Comparison of ENCODE assay signal across 20 cellular contexts in the genomic region with DNA sequence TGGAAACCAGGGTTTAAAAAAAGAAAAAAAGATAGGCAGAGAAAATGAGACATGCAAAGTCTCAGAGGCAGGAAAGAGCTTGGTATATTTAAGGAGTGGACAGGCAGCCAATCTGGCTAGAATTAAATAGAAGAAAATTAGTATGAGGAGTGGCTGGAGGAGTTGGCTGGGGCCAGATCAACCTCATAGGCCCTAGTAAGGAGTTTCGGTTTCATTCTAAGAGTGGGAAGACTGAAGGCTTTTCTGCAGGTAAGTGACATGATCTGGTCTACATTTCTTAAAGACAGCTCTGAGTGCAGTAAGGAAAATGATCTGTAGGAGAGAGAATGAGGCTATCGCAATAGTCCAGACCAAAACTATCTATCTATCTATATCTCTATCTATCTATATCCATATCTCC. TPM values are rescaled to one million over a fixed set of nuclear protein-coding genes. Genes with fewer than 3 reads are reported as not detected.
A peak's percentile ranks its signal among the peaks of the same experiment; 100 is the strongest.
DNase-seq lines count a peak whose midpoint lies in the region; ATAC-seq and TF ChIP-seq lines count a peak whose summit lies in the region.
"Had no signal": no experiment of that assay in that cellular context is flagged by ENCODE, and none has a peak within 500 bp of the region (broad histone marks: within the 10 kb centered on the region; RNA-seq: fewer than 3 reads in every experiment).

No MANE protein-coding gene starts in this region.

- ATAC-seq in activated CD8-positive, alpha-beta memory T cell treated with anti-CD3 and anti-CD28 coated beads, Interleukin-2, amount 10 ng/mL, durations not matched to agents 7 days and 5 days = peak; percentile 24
- ATAC-seq in GM21717 (IDR thresholded peaks at IDR 0.05; ENCODE audit: unreplicated experiment) = peak; percentile 70
- ATAC-seq in HG03520 (IDR thresholded peaks at IDR 0.05; ENCODE audit: unreplicated experiment) = peak; percentile 77
- no peak for ATAC-seq in gastrocnemius medialis
- no peak for ATAC-seq in esophagus mucosa
- ATAC-seq in HG02642 (IDR thresholded peaks at IDR 0.05; ENCODE audit: poor library complexity, unreplicated experiment) = no peak

- TF ChIP-seq CTCF in gastrocnemius medialis (IDR thresholded peaks at IDR 0.05 in 4 of 5, conservative IDR thresholded peaks at IDR 0.05 in 1 of 5) = no peak

- peak overlapping the region; percentile 67 for H3K27ac Mint-ChIP-seq in activated CD8-positive, alpha-beta memory T cell treated with anti-CD3 and anti-CD28 coated beads, Interleukin-2, amount 10 ng/mL, durations not matched to agents 7 days and 5 days
- H3K27ac Mint-ChIP-seq: H9 had no signal

- H3K4me3 ChIP-seq in gastrocnemius medialis = no peak overlapping the region
- H3K4me3 ChIP-seq: coronary artery, prostate gland had no signal

- H3K4me1 ChIP-seq in gastrocnemius medialis = peaks cover 81 to 92% of the 10 kb centered on the region in 2 donors

- H3K9me3 Mint-ChIP-seq in activated CD8-positive, alpha-beta memory T cell treated with anti-CD3 and anti-CD28 coated beads, Interleukin-2, amount 10 ng/mL, durations not matched to agents 7 days and 5 days (ENCODE audit: low read depth) = no peaks in the 10 kb centered on the region
- H3K9me3 Mint-ChIP-seq: H9 had no signal

- H3K36me3 Mint-ChIP-seq in activated CD8-positive, alpha-beta memory T cell treated with anti-CD3 and anti-CD28 coated beads, Interleukin-2, amount 10 ng/mL, durations not matched to agents 7 days and 5 days = no peaks in the 10 kb centered on the region

- CTCF ChIA-PET in activated CD8-positive, alpha-beta memory T cell treated with anti-CD3 and anti-CD28 coated beads, Interleukin-2, amount 10 ng/mL, durations not matched to agents 7 days and 5 days (lab: Charles Lee) = interaction anchor here (0.6 to 1.4 kb wide), 4 partner anchors 104 to 182 kb away, joined by 3 to 4 read pairs (median 3); no protein-coding TSS in a partner anchor

- no peaks in the 10 kb centered on the region for H3K27me3 ChIP-seq in gastrocnemius medialis

- H3K27ac ChIP-seq in gastrocnemius medialis = peak overlapping the region; percentile 20 to 72 (median 47)
- H3K27ac ChIP-seq: coronary artery, prostate gland had no signal

- no peaks in the 10 kb centered on the region for H3K36me3 ChIP-seq in gastrocnemius medialis
- H3K36me3 ChIP-seq: prostate gland had no signal

- no peak overlapping the region for H3K4me3 Mint-ChIP-seq in activated CD8-positive, alpha-beta memory T cell treated with anti-CD3 and anti-CD28 coated beads, Interleukin-2, amount 10 ng/mL, durations not matched to agents 7 days and 5 days
- H3K4me3 Mint-ChIP-seq: H9 had no signal

- no peak for TF ChIP-seq POLR2A in gastrocnemius medialis (IDR thresholded peaks at IDR 0.05)

- intact Hi-C loops in gastrocnemius medialis (cut with DNase I; ENCODE audit: low total_unique reads) = no loop called here

- DNase-seq in activated CD8-positive, alpha-beta memory T cell treated with anti-CD3 and anti-CD28 coated beads, Interleukin-2, amount 10 ng/mL, durations not matched to agents 7 days and 5 days = no peak
- no peak for DNase-seq in activated CD8-positive, alpha-beta memory T cell treated with anti-CD3 and anti-CD28 coated beads for 24 hours
- DNase-seq in gastrocnemius medialis (no peak), ACHN (no peak)
- DNase-seq: COR-L47, erythroblast, GF-D8, H9, head of caudate nucleus, NCI-H1092 treated with DMSO at 0.1 percent for 48 hours, NCI-H345, OCI-M1, substantia nigra, SW 1271 had no signal

- no peaks in the 10 kb centered on the region for H3K27me3 Mint-ChIP-seq in activated CD8-positive, alpha-beta memory T cell treated with anti-CD3 and anti-CD28 coated beads, Interleukin-2, amount 10 ng/mL, durations not matched to agents 7 days and 5 days

- no peaks in the 10 kb centered on the region for H3K9me3 ChIP-seq in gastrocnemius medialis
- H3K9me3 ChIP-seq: prostate gland had no signal

- peaks cover 67% of the 10 kb centered on the region for H3K4me1 Mint-ChIP-seq in activated CD8-positive, alpha-beta memory T cell treated with anti-CD3 and anti-CD28 coated beads, Interleukin-2, amount 10 ng/mL, durations not matched to agents 7 days and 5 days
- H3K4me1 Mint-ChIP-seq: H9 had no signal

- in situ Hi-C loops in gastrocnemius medialis (cut with MboI; ENCODE audit: low sequenced_read_pairs in 4 of 4) (no loop called here), ACHN (cut with HindIII; ENCODE audit: low pct_ligation_motif_present, low pct_unique_long_range_greater_than_20kb, low sequenced_read_pairs) (no loop called here)

RNA-seq across cellular contexts. Expression of a gene that starts 27.5 kb away (rescaled TPM):
- 1 to 10 TPM; 1.7 to 4.4 TPM for total RNA-seq in activated CD8-positive, alpha-beta memory T cell treated with anti-CD3 and anti-CD28 coated beads, Interleukin-2, amount 10 ng/mL, durations not matched to agents 7 days and 5 days
- total RNA-seq in gastrocnemius medialis (10 to 100 TPM in 1 of 4 donors, 1 to 10 TPM in 3; 4.2 to 17.3 (median 6.8) TPM), esophagus mucosa (2.8 TPM)

Comparison
In these comparisons a context has a peak if more than half of its experiments do, and no peak if none do; other contexts are left out.
1. ATAC-seq: peak in activated CD8-positive, alpha-beta memory T cell treated with anti-CD3 and anti-CD28 coated beads, Interleukin-2, amount 10 ng/mL, durations not matched to agents 7 days and 5 days (single experiment), GM21717 (single experiment) and HG03520 (single experiment); none in gastrocnemius medialis (0 of 2), esophagus mucosa (single experiment) and HG02642 (single experiment).